In the genomic region with DNA sequence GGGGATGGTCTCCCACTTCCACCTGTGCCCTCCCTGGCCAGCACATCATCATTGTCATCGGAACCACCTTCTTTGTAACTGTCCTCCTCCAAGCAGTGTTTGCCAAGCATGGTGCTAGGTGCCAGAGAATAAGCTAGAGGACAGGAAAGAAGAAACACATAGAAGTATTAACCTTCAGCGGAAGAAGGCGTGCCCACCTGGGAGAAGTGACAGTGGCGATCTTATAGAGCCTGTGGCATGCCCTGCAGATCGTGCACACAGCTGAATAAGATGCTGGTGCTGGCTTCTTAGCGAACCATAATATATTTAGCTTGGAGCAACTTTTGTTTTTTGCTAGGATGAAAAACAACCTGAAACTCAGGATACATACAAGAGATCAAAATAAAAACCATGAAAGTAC, we compare ENCODE assay signal across 19 cellular contexts.
DNase-seq lines count a peak whose midpoint lies in the region; ATAC-seq lines count a peak whose summit lies in the region.
"Had no signal": no experiment of that assay in that cellular context is flagged by ENCODE, and none has a peak within 500 bp of the region (broad histone marks: within the 10 kb centered on the region; RNA-seq: fewer than 3 reads in every experiment).

No MANE protein-coding gene starts in this region.

- WGBS in trophoblast cell (ENCODE audit: extremely low coverage, insufficient coverage, insufficient read length) = no CpG with 5 or more reads among the region's 6 CpGs

- no peak overlapping the region for H4K8ac ChIP-seq in trophoblast cell (ENCODE audit: low read depth, low read length)

- no peak overlapping the region for H4K91ac ChIP-seq in trophoblast cell (ENCODE audit: low read depth, low read length)

- no peaks in the 10 kb centered on the region for H3K27me3 ChIP-seq in trophoblast cell (ENCODE audit: insufficient read depth, low read length)
- H3K27me3 ChIP-seq: testis had no signal

- intact Hi-C loops in activated T-helper 2 cell treated with anti-CD3 and anti-CD28 coated beads, Interferon-gamma antibody, Interleukin-2, Interleukin-4, amounts not matched to agents 10 μg/mL and 5 μg/mL and 100 μg/mL, durations not matched to agents 14 hours and 24 hours and 36 hours (cut with micrococcal nuclease) = loop anchor here (5.0 kb wide), 1 partner anchor 201 kb away; no protein-coding TSS in a partner anchor

- no peak overlapping the region for H3K4me3 ChIP-seq in trophoblast cell (ENCODE audit: low read depth, low read length)
- H3K4me3 ChIP-seq: lung, testis had no signal

- no peak overlapping the region for H2AFZ ChIP-seq in trophoblast cell (ENCODE audit: insufficient read depth, low read length, poor library complexity)

- H3K9me3 Mint-ChIP-seq in T-helper 1 cell treated with Interleukin-12 subunit alpha and Interleukin-12 subunit beta and Interleukin-4 antibody, amounts not matched to agents 30 μg/mL and 1 μg/mL, for 36 hours = no peaks in the 10 kb centered on the region
- H3K9me3 Mint-ChIP-seq in activated T-helper 2 cell treated with anti-CD3 and anti-CD28 coated beads, Interferon-gamma antibody, Interleukin-2, Interleukin-4, amounts not matched to agents 10 μg/mL and 5 μg/mL and 100 μg/mL, durations not matched to agents 14 hours and 24 hours and 36 hours = no peaks in the 10 kb centered on the region
- H3K9me3 Mint-ChIP-seq: nephron had no signal

- no peak overlapping the region for H3K14ac ChIP-seq in trophoblast cell (ENCODE audit: low read length)

- H3K4me2 ChIP-seq in trophoblast cell (ENCODE audit: low read length) = no peak overlapping the region

- ATAC-seq in GM18867 (IDR thresholded peaks at IDR 0.05; ENCODE audit: unreplicated experiment) = peak; percentile 24

- H2BK5ac ChIP-seq in trophoblast cell (ENCODE audit: low read depth, low read length, poor library complexity) = no peak overlapping the region

- H3K36me3 ChIP-seq in trophoblast cell (ENCODE audit: control insufficient read depth in 1 of 2, insufficient read depth in 2 of 2, low read length in 2 of 2) = no peaks in the 10 kb centered on the region

- peak overlapping the region; percentile 30 for H3K4me3 Mint-ChIP-seq in T-helper 1 cell treated with Interleukin-12 subunit alpha and Interleukin-12 subunit beta and Interleukin-4 antibody, amounts not matched to agents 30 μg/mL and 1 μg/mL, for 36 hours
- H3K4me3 Mint-ChIP-seq in activated T-helper 2 cell treated with anti-CD3 and anti-CD28 coated beads, Interferon-gamma antibody, Interleukin-2, Interleukin-4, amounts not matched to agents 10 μg/mL and 5 μg/mL and 100 μg/mL, durations not matched to agents 14 hours and 24 hours and 36 hours (ENCODE audit: low read depth) = peak overlapping the region; percentile 23
- H3K4me3 Mint-ChIP-seq: nephron had no signal

- no peak overlapping the region for H3K18ac ChIP-seq in trophoblast cell (ENCODE audit: low read length)

- no peaks in the 10 kb centered on the region for H3K79me2 ChIP-seq in trophoblast cell (ENCODE audit: control insufficient read depth, insufficient read depth, low read length, poor library complexity)

- H3K36me3 Mint-ChIP-seq in T-helper 1 cell treated with Interleukin-12 subunit alpha and Interleukin-12 subunit beta and Interleukin-4 antibody, amounts not matched to agents 30 μg/mL and 1 μg/mL, for 36 hours (ENCODE audit: low read depth) = peaks cover 7% of the 10 kb centered on the region
- H3K36me3 Mint-ChIP-seq in activated T-helper 2 cell treated with anti-CD3 and anti-CD28 coated beads, Interferon-gamma antibody, Interleukin-2, Interleukin-4, amounts not matched to agents 10 μg/mL and 5 μg/mL and 100 μg/mL, durations not matched to agents 14 hours and 24 hours and 36 hours (ENCODE audit: low read depth) = peaks cover 16% of the 10 kb centered on the region

- no peak overlapping the region for H2BK12ac ChIP-seq in trophoblast cell (ENCODE audit: low read length)

- H3K27ac ChIP-seq in trophoblast cell (ENCODE audit: low read depth, low read length) = no peak overlapping the region
- H3K27ac ChIP-seq: 22Rv1, epithelial cell of prostate, testis, VCaP had no signal

- no peak overlapping the region for H3K9ac ChIP-seq in trophoblast cell (ENCODE audit: low read length)

- H3K23ac ChIP-seq in trophoblast cell (ENCODE audit: low read length) = peak overlapping the region; percentile 13

- H4K12ac ChIP-seq in trophoblast cell (ENCODE audit: low read depth, low read length) = no peak overlapping the region

- H3K27ac Mint-ChIP-seq in T-helper 1 cell treated with Interleukin-12 subunit alpha and Interleukin-12 subunit beta and Interleukin-4 antibody, amounts not matched to agents 30 μg/mL and 1 μg/mL, for 36 hours = peak overlapping the region; percentile 73
- H3K27ac Mint-ChIP-seq in activated T-helper 2 cell treated with anti-CD3 and anti-CD28 coated beads, Interferon-gamma antibody, Interleukin-2, Interleukin-4, amounts not matched to agents 10 μg/mL and 5 μg/mL and 100 μg/mL, durations not matched to agents 14 hours and 24 hours and 36 hours = peak overlapping the region; percentile 66
- H3K27ac Mint-ChIP-seq: nephron had no signal

- H3K4ac ChIP-seq in trophoblast cell (ENCODE audit: low read depth, low read length) = no peak overlapping the region

- no peaks in the 10 kb centered on the region for H3K4me1 ChIP-seq in trophoblast cell (ENCODE audit: control insufficient read depth in 1 of 2, insufficient read depth in 2 of 2, low read length in 2 of 2)
- H3K4me1 ChIP-seq: testis had no signal

- DNase-seq in T-helper 1 cell = no peak
- no peak for DNase-seq in activated T-helper 2 cell treated with anti-CD3 and anti-CD28 coated beads, Interferon-gamma antibody, Interleukin-2, Interleukin-4, amounts not matched to agents 10 μg/mL and 5 μg/mL and 100 μg/mL, durations not matched to agents 14 hours and 24 hours and 36 hours (ENCODE audit: low spot score)
- DNase-seq in trophoblast cell = no peak
- DNase-seq in NCI-H1436 (lab: John Stamatoyannopoulos, UW) = no peak
- no peak for DNase-seq in NCI-H526 treated with DMSO at 0.1 percent for 48 hours (lab: John Stamatoyannopoulos, UW)
- DNase-seq in stimulated activated CD4-positive, alpha-beta T cell treated with anti-CD3 and anti-CD28 coated beads, Interleukin-2, amount 100 ng/mL, for 48 hours = no peak
- DNase-seq: amygdala, GOT3, NCI-H1436 treated with DMSO at 0.1 percent for 48 hours, NCI-H446 treated with DMSO at 0.1 percent for 48 hours, OCI-M1, testis had no signal

- H3K9me3 ChIP-seq in trophoblast cell (ENCODE audit: insufficient read depth, low read depth, low read length) = no peaks in the 10 kb centered on the region
- H3K9me3 ChIP-seq: testis had no signal

- H3K4me1 Mint-ChIP-seq in T-helper 1 cell treated with Interleukin-12 subunit alpha and Interleukin-12 subunit beta and Interleukin-4 antibody, amounts not matched to agents 30 μg/mL and 1 μg/mL, for 36 hours (ENCODE audit: low read depth) = peaks cover 40% of the 10 kb centered on the region
- peaks cover 45% of the 10 kb centered on the region for H3K4me1 Mint-ChIP-seq in activated T-helper 2 cell treated with anti-CD3 and anti-CD28 coated beads, Interferon-gamma antibody, Interleukin-2, Interleukin-4, amounts not matched to agents 10 μg/mL and 5 μg/mL and 100 μg/mL, durations not matched to agents 14 hours and 24 hours and 36 hours (ENCODE audit: low read depth)

- no peaks in the 10 kb centered on the region for H3K79me1 ChIP-seq in trophoblast cell (ENCODE audit: low read length)

- no peak overlapping the region for H2AK5ac ChIP-seq in trophoblast cell (ENCODE audit: low read length)

- H3K27me3 Mint-ChIP-seq in T-helper 1 cell treated with Interleukin-12 subunit alpha and Interleukin-12 subunit beta and Interleukin-4 antibody, amounts not matched to agents 30 μg/mL and 1 μg/mL, for 36 hours (ENCODE audit: low read depth) = no peaks in the 10 kb centered on the region
- no peaks in the 10 kb centered on the region for H3K27me3 Mint-ChIP-seq in activated T-helper 2 cell treated with anti-CD3 and anti-CD28 coated beads, Interferon-gamma antibody, Interleukin-2, Interleukin-4, amounts not matched to agents 10 μg/mL and 5 μg/mL and 100 μg/mL, durations not matched to agents 14 hours and 24 hours and 36 hours (ENCODE audit: low read depth)

- no peak overlapping the region for H2BK120ac ChIP-seq in trophoblast cell (ENCODE audit: insufficient read depth, low read length, poor library complexity)
